In genomic region chr5:138068742-138069375, GRCh38 we compare ENCODE assay signal across 8 cellular contexts. TPM values are rescaled to one million over a fixed set of nuclear protein-coding genes. Genes with fewer than 3 reads are reported as not detected.
DNase-seq lines count a peak whose midpoint lies in the region; ATAC-seq and TF ChIP-seq lines count a peak whose summit lies in the region.

No MANE protein-coding gene starts in this region.

- POLR2A ChIA-PET in activated CD8-positive, alpha-beta T cell treated with anti-CD3 and anti-CD28 coated beads, Interleukin-2, amount 10 ng/mL, durations not matched to agents 7 days and 5 days (lab: Charles Lee) = no interaction called here

- H3K4me2 ChIP-seq in mesendoderm (ENCODE audit: low read length) = no peak overlapping the region

- no peak overlapping the region for H3K18ac ChIP-seq in mesendoderm (ENCODE audit: low read length)

- H3K27me3 Mint-ChIP-seq in activated CD8-positive, alpha-beta T cell treated with anti-CD3 and anti-CD28 coated beads, Interleukin-2, amount 10 ng/mL, durations not matched to agents 7 days and 5 days (ENCODE audit: low read depth) = no peaks in the 10 kb centered on the region

- no peak overlapping the region for H3K27ac Mint-ChIP-seq in activated CD8-positive, alpha-beta T cell treated with anti-CD3 and anti-CD28 coated beads, Interleukin-2, amount 10 ng/mL, durations not matched to agents 7 days and 5 days

- no peaks in the 10 kb centered on the region for H3K36me3 Mint-ChIP-seq in activated CD8-positive, alpha-beta T cell treated with anti-CD3 and anti-CD28 coated beads, Interleukin-2, amount 10 ng/mL, durations not matched to agents 7 days and 5 days (ENCODE audit: low read depth)

- no peak overlapping the region for H3K56ac ChIP-seq in mesendoderm (ENCODE audit: low read length)

- H3K9ac ChIP-seq in mesendoderm (ENCODE audit: low read length) = no peak overlapping the region

- peaks cover 9% of the 10 kb centered on the region for H3K4me1 Mint-ChIP-seq in activated CD8-positive, alpha-beta T cell treated with anti-CD3 and anti-CD28 coated beads, Interleukin-2, amount 10 ng/mL, durations not matched to agents 7 days and 5 days (ENCODE audit: low read depth)

- DNase-seq in COLO668 (lab: John Stamatoyannopoulos, UW; ENCODE audit: unreplicated experiment) = peak; percentile 44
- peak; percentile 49 for DNase-seq in HFF-Myc (ENCODE audit: extremely low read depth, low read depth)
- peak; percentile 58 to 63 for DNase-seq in NOMO-1 (lab: John Stamatoyannopoulos, UW; ENCODE audit: unreplicated experiment in 2 of 2)
- DNase-seq in activated CD8-positive, alpha-beta T cell treated with anti-CD3 and anti-CD28 coated beads, Interleukin-2, amount 10 ng/mL, durations not matched to agents 7 days and 5 days = peak; percentile 71
- DNase-seq in effector CD8-positive, alpha-beta T cell (lab: John Stamatoyannopoulos, UW) = peak; percentile 53
- DNase-seq in mesendoderm = peak; percentile 75
- DNase-seq in stimulated activated CD8-positive, alpha-beta memory T cell treated with anti-CD3 and anti-CD28 coated beads, Interleukin-4, amount 100 ng/mL, for 1 hour (ENCODE audit: low read depth in 2 of 2, low spot score in 1 of 2) = peak; percentile 32 to 41

- CTCF ChIA-PET in activated CD8-positive, alpha-beta T cell treated with anti-CD3 and anti-CD28 coated beads, Interleukin-2, amount 10 ng/mL, durations not matched to agents 7 days and 5 days (lab: Charles Lee) = interaction anchor here (0.6 to 9.8 kb wide), 40 partner anchors 8 to 439 kb away, joined by 3 to 235 read pairs (median 4); partner anchors contain the start of genes CDC23, FAM13B and NME5

- no peak overlapping the region for H2AK5ac ChIP-seq in mesendoderm (ENCODE audit: low read length)

- H3K4me3 ChIP-seq in HFF-Myc (replicated peaks; ENCODE audit: low read depth, low read length) (no peak overlapping the region), mesendoderm (ENCODE audit: low read length) (no peak overlapping the region)

- H3K79me1 ChIP-seq in mesendoderm (ENCODE audit: low read length) = no peaks in the 10 kb centered on the region

- H3K36me3 ChIP-seq in mesendoderm (ENCODE audit: control insufficient read depth, insufficient read depth, low read length) = no peaks in the 10 kb centered on the region

- no peak overlapping the region for H2BK120ac ChIP-seq in mesendoderm (ENCODE audit: low read depth, low read length)

- TF ChIP-seq CTCF in HFF-Myc (IDR thresholded peaks at IDR 0.05; ENCODE audit: low read depth, low read length, missing control alignments) = peak; percentile 88

- H2BK5ac ChIP-seq in mesendoderm (ENCODE audit: low read length) = no peak overlapping the region

- WGBS in mesendoderm (ENCODE audit: extremely low coverage, insufficient coverage, low lambda C conversion rate) = no CpG with 5 or more reads among the region's 6 CpGs

- no peaks in the 10 kb centered on the region for H3K4me1 ChIP-seq in mesendoderm (ENCODE audit: control insufficient read depth, low read depth, low read length)

- no peak overlapping the region for H4K8ac ChIP-seq in mesendoderm (ENCODE audit: low read depth, low read length)

- no peak overlapping the region for H3K4me3 Mint-ChIP-seq in activated CD8-positive, alpha-beta T cell treated with anti-CD3 and anti-CD28 coated beads, Interleukin-2, amount 10 ng/mL, durations not matched to agents 7 days and 5 days

- H4K5ac ChIP-seq in mesendoderm (ENCODE audit: low read length) = no peak overlapping the region

- no peak overlapping the region for H2BK15ac ChIP-seq in mesendoderm (replicated peaks; ENCODE audit: low read depth)

- H3K27ac ChIP-seq in mesendoderm (ENCODE audit: low read depth, low read length) = no peak overlapping the region

- no peak overlapping the region for H3K23ac ChIP-seq in mesendoderm (ENCODE audit: low read length)

- H3K79me2 ChIP-seq in mesendoderm (ENCODE audit: control insufficient read depth, insufficient read depth, low read length) = no peaks in the 10 kb centered on the region

- H3K4ac ChIP-seq in mesendoderm (ENCODE audit: low read depth, low read length) = no peak overlapping the region

- H3K9me3 Mint-ChIP-seq in activated CD8-positive, alpha-beta T cell treated with anti-CD3 and anti-CD28 coated beads, Interleukin-2, amount 10 ng/mL, durations not matched to agents 7 days and 5 days (ENCODE audit: insufficient read depth) = no peaks in the 10 kb centered on the region

- ATAC-seq in activated CD8-positive, alpha-beta T cell treated with anti-CD3 and anti-CD28 coated beads, Interleukin-2, amount 10 ng/mL, durations not matched to agents 7 days and 5 days = peak; percentile 72
- no peak for ATAC-seq in HG03280 (IDR thresholded peaks at IDR 0.05; ENCODE audit: unreplicated experiment)

- H3K27me3 ChIP-seq in mesendoderm (ENCODE audit: insufficient read depth, low read length, poor library complexity) = no peaks in the 10 kb centered on the region

RNA-seq across cellular contexts. Expression of gene WNT8A, which starts 15.0 kb away (rescaled TPM):
- total RNA-seq in activated CD8-positive, alpha-beta T cell treated with anti-CD3 and anti-CD28 coated beads, Interleukin-2, amount 10 ng/mL, durations not matched to agents 7 days and 5 days = not detected
- 1.8 TPM for polyA plus RNA-seq in mesendoderm (2013, experiment 1 of 2)
- polyA plus RNA-seq in mesendoderm (2013, experiment 2 of 2) = 1.7 TPM

RNA-seq across cellular contexts. Expression of gene FAM13B, which starts 36.0 kb away (rescaled TPM):
- 10 to 100 TPM; 37.7 to 39.7 TPM for total RNA-seq in activated CD8-positive, alpha-beta T cell treated with anti-CD3 and anti-CD28 coated beads, Interleukin-2, amount 10 ng/mL, durations not matched to agents 7 days and 5 days
- 12.2 TPM for polyA plus RNA-seq in mesendoderm (2013, experiment 1 of 2)
- polyA plus RNA-seq in mesendoderm (2013, experiment 2 of 2) = 12.4 TPM
